In genomic region chr12:94988471-94988870, GRCh38 we compare ENCODE assay signal across 23 cellular contexts. TPM values are rescaled to one million over a fixed set of nuclear protein-coding genes. Genes with fewer than 3 reads are reported as not detected.
A peak's percentile ranks its signal among the peaks of the same experiment; 100 is the strongest.
DNase-seq lines count a peak whose midpoint lies in the region; ATAC-seq and TF ChIP-seq lines count a peak whose summit lies in the region.
"Had no signal": no experiment of that assay in that cellular context is flagged by ENCODE, and none has a peak within 500 bp of the region (broad histone marks: within the 10 kb centered on the region; RNA-seq: fewer than 3 reads in every experiment).

No MANE protein-coding gene starts in this region.

- no peak for TF ChIP-seq CTCF in GM23338 (conservative IDR thresholded peaks at IDR 0.05; ENCODE audit: low read depth in 2 of 2)
- no peak for TF ChIP-seq CTCF in natural killer cell (IDR thresholded peaks at IDR 0.05)

- intact Hi-C loops in activated naive CD4-positive, alpha-beta T cell treated with anti-CD3 and anti-CD28 coated beads for 36 hours (cut with micrococcal nuclease): loop anchor here (1.0 to 10.0 kb wide), 4 partner anchors 15 to 844 kb away; partner anchors contain the start of genes NDUFA12, NR2C1 and PLXNC1
- intact Hi-C loops in natural killer cell (cut with micrococcal nuclease): loop anchor here (10.0 kb wide), 1 partner anchor 114 kb away; no protein-coding TSS in a partner anchor

- no peak overlapping the region for H3K4me3 Mint-ChIP-seq in activated naive CD4-positive, alpha-beta T cell treated with anti-CD3 and anti-CD28 coated beads for 36 hours
- H3K4me3 Mint-ChIP-seq in GM23338: no peak overlapping the region
- H3K4me3 Mint-ChIP-seq in activated naive CD8-positive, alpha-beta T cell: peak overlapping the region; percentile 46
- no peak overlapping the region for H3K4me3 Mint-ChIP-seq in natural killer cell
- H3K4me3 Mint-ChIP-seq: WTC11 had no signal

- DNase-seq in activated naive CD4-positive, alpha-beta T cell treated with anti-CD3 and anti-CD28 coated beads for 36 hours: peak; percentile 46
- DNase-seq in activated naive CD4-positive, alpha-beta T cell treated with anti-CD3 and anti-CD28 coated beads, Interleukin-2, amount 50 U/mL, for 16 hours: no peak
- DNase-seq in GM23338 (ENCODE audit: low spot score) (no peak), natural killer cell (no peak), inferior parietal cortex (ENCODE audit: extremely low spot score) (no peak), NK-92 (lab: John Stamatoyannopoulos, UW; ENCODE audit: unreplicated experiment) (no peak), NCI-H2196 treated with DMSO at 0.1 percent for 48 hours (lab: John Stamatoyannopoulos, UW; ENCODE audit: unreplicated experiment) (no peak)
- DNase-seq: anterior cingulate cortex, foreskin fibroblast, GF-D8, heart right ventricle, left ventricle myocardium inferior, NCI-H2107, NCI-H510A treated with DMSO at 0.1 percent for 48 hours, testis had no signal

- CTCF ChIA-PET in activated naive CD4-positive, alpha-beta T cell treated with anti-CD3 and anti-CD28 coated beads for 36 hours (lab: Charles Lee): interaction anchor here (0.9 to 1.4 kb wide), 2 partner anchors 23 to 85 kb away, joined by 3 to 4 read pairs; partner anchors contain the start of gene NR2C1

- no peaks in the 10 kb centered on the region for H3K9me3 Mint-ChIP-seq in activated naive CD4-positive, alpha-beta T cell treated with anti-CD3 and anti-CD28 coated beads for 36 hours
- H3K9me3 Mint-ChIP-seq in GM23338 (no peaks in the 10 kb centered on the region), natural killer cell (no peaks in the 10 kb centered on the region)
- H3K9me3 Mint-ChIP-seq in activated naive CD8-positive, alpha-beta T cell (ENCODE audit: low read depth): no peaks in the 10 kb centered on the region
- H3K9me3 Mint-ChIP-seq: WTC11 had no signal

- H3K9me2 ChIP-seq in GM23338 (ENCODE audit: insufficient read depth): no peaks in the 10 kb centered on the region

- H3K27ac ChIP-seq in GM23338 (ENCODE audit: low read depth): 0 out of 2 replicates have a peak overlapping the region, but pooled peaks have one; percentile 18
- H3K27ac ChIP-seq: C4-2B, epithelial cell of prostate, heart right ventricle, left ventricle myocardium inferior, SJSA1, testis, vagina had no signal

- no peaks in the 10 kb centered on the region for H3K36me3 ChIP-seq in GM23338 (ENCODE audit: insufficient read depth)

- H3K4me1 ChIP-seq in GM23338 (ENCODE audit: insufficient read depth): 0 out of 2 replicates have a peak, but pooled peaks cover 6% of the 10 kb centered on the region
- H3K4me1 ChIP-seq: HAP-1, left ventricle myocardium inferior, testis, vagina had no signal

- no peaks in the 10 kb centered on the region for H4K20me1 ChIP-seq in GM23338 (replicated peaks; ENCODE audit: insufficient read depth)

- H3K4me3 ChIP-seq in GM23338: no peak overlapping the region
- H3K4me3 ChIP-seq: HAP-1, heart right ventricle, left ventricle myocardium inferior, SJSA1, testis, vagina had no signal

- H3K27ac Mint-ChIP-seq in activated naive CD4-positive, alpha-beta T cell treated with anti-CD3 and anti-CD28 coated beads for 36 hours: peak overlapping the region; percentile 84
- H3K27ac Mint-ChIP-seq in GM23338 (peak overlapping the region; percentile 49; the same call in 1 of the 2 replicates), natural killer cell (peak overlapping the region; percentile 47 to 62)
- peak overlapping the region; percentile 64 for H3K27ac Mint-ChIP-seq in activated naive CD8-positive, alpha-beta T cell
- H3K27ac Mint-ChIP-seq: WTC11 had no signal

- no peaks in the 10 kb centered on the region; the same call in 1 of the 2 replicates for H3K79me2 ChIP-seq in GM23338 (replicated peaks; ENCODE audit: insufficient read depth)

- H3F3A ChIP-seq in GM23338 (replicated peaks; ENCODE audit: low read depth): no peaks in the 10 kb centered on the region

- H2AFZ ChIP-seq in GM23338: no peak overlapping the region

- no peaks in the 10 kb centered on the region for H3K27me3 Mint-ChIP-seq in activated naive CD4-positive, alpha-beta T cell treated with anti-CD3 and anti-CD28 coated beads for 36 hours (ENCODE audit: low read depth)
- H3K27me3 Mint-ChIP-seq in GM23338 (ENCODE audit: insufficient read depth, low read depth, poor library complexity) (peaks cover 3% of the 10 kb centered on the region), natural killer cell (ENCODE audit: low read depth in 2 of 2) (no peaks in the 10 kb centered on the region)
- no peaks in the 10 kb centered on the region for H3K27me3 Mint-ChIP-seq in activated naive CD8-positive, alpha-beta T cell

- H3K36me3 Mint-ChIP-seq in activated naive CD4-positive, alpha-beta T cell treated with anti-CD3 and anti-CD28 coated beads for 36 hours (ENCODE audit: low read depth): peaks cover 27% of the 10 kb centered on the region
- H3K36me3 Mint-ChIP-seq in GM23338 (ENCODE audit: low read depth) (peaks cover 13% of the 10 kb centered on the region; the same call in 2 of the 3 replicates), natural killer cell (peaks cover 7% of the 10 kb centered on the region)
- peaks cover 15% of the 10 kb centered on the region for H3K36me3 Mint-ChIP-seq in activated naive CD8-positive, alpha-beta T cell

- ATAC-seq in GM23338: no peak
- no peak for ATAC-seq in natural killer cell
- ATAC-seq: heart right ventricle, sciatic nerve, WTC11 had no signal

- H3K4me2 ChIP-seq in GM23338: no peak overlapping the region

- peaks cover 51% of the 10 kb centered on the region for H3K4me1 Mint-ChIP-seq in activated naive CD4-positive, alpha-beta T cell treated with anti-CD3 and anti-CD28 coated beads for 36 hours (ENCODE audit: low read depth)
- H3K4me1 Mint-ChIP-seq in GM23338: peaks cover 6% of the 10 kb centered on the region
- peaks cover 53% of the 10 kb centered on the region for H3K4me1 Mint-ChIP-seq in activated naive CD8-positive, alpha-beta T cell (ENCODE audit: low read depth)
- H3K4me1 Mint-ChIP-seq in natural killer cell: peaks cover 32 to 40% of the 10 kb centered on the region in 2 donors

- H3K27me3 ChIP-seq in GM23338 (ENCODE audit: insufficient read depth): no peaks in the 10 kb centered on the region
- H3K27me3 ChIP-seq: heart right ventricle, SJSA1, testis, vagina had no signal

TF ChIP-seq in GM23338, 12 proteins besides CTCF, POLR2A, EP300 and RAD21 (continues in another document):
- no peak for TF ChIP-seq STAT1 (IDR thresholded peaks at IDR 0.05; ENCODE audit: unreplicated experiment)
- TF ChIP-seq NANOG (IDR thresholded peaks at IDR 0.05; ENCODE audit: borderline replicate concordance): no peak
- TF ChIP-seq ETS1 (IDR thresholded peaks at IDR 0.05): no peak
- TF ChIP-seq JUNB (IDR thresholded peaks at IDR 0.05; ENCODE audit: unreplicated experiment): no peak
- TF ChIP-seq EZH2 (IDR thresholded peaks at IDR 0.05; ENCODE audit: low read depth, unreplicated experiment): no peak
- no peak for TF ChIP-seq EZH2phosphoT487 (IDR thresholded peaks at IDR 0.05; ENCODE audit: unreplicated experiment)
- TF ChIP-seq CREB1 (CRISPR knock-in tag; IDR thresholded peaks at IDR 0.05; ENCODE audit: low read depth): no peak
- TF ChIP-seq ZNF114 (CRISPR knock-in tag; IDR thresholded peaks at IDR 0.05): no peak
- TF ChIP-seq ZNF331 (CRISPR knock-in tag; IDR thresholded peaks at IDR 0.05; ENCODE audit: low read depth): no peak

RNA-seq across cellular contexts. Expression of gene NDUFA12, which starts 15.0 kb away (rescaled TPM):
- 100 to 1,000 TPM; 147 to 160 TPM for total RNA-seq in activated naive CD4-positive, alpha-beta T cell treated with anti-CD3 and anti-CD28 coated beads for 36 hours
- total RNA-seq in GM23338 (2014; rRNA removed; shearing (Covaris generic)): 84.9 and 123 TPM in 2 replicates
- polyA plus RNA-seq in GM23338 (2016; fragmentation: Nextera tagmentation; extraction: Ambion mirVana): 373 and 386 TPM in 2 replicates
- total RNA-seq in natural killer cell: 10 to 100 TPM; 67.7 to 91.5 (median 69.6) TPM
